Comparison of ENCODE assay signal across 21 cellular contexts in genomic region chr3:100411091-100411982, GRCh38.
"Had no signal": no experiment of that assay in that cellular context is flagged by ENCODE, and none has a peak within 500 bp of the region (broad histone marks: within the 10 kb centered on the region; RNA-seq: fewer than 3 reads in every experiment).

No MANE protein-coding gene starts in this region.

- FAIRE-seq: HTR-8/SVneo, RCC 7860 had no signal

- H3K4me3 ChIP-seq: MG63, SJSA1, SK-N-MC had no signal

- H3K9me3 ChIP-seq: SJSA1 had no signal

- DNase-seq: KBM-7, MG63, NCI-H1092, NCI-H1105 treated with DMSO at 0.1 percent for 48 hours, NCI-H1417 treated with DMSO at 0.1 percent for 48 hours, NCI-H146, NCI-H1694 treated with DMSO at 0.1 percent for 48 hours, NCI-H1930, NCI-H2081, NCI-H2107, NCI-H2227 treated with DMSO at 0.1 percent for 48 hours, NCI-H524, NCI-H526 treated with DMSO at 0.1 percent for 48 hours, NCI-H748 treated with DMSO at 0.1 percent for 48 hours, Right ventricle myocardium superior, RPMI8226, SIG-M5 had no signal

- H3K4me1 ChIP-seq: SJSA1 had no signal

- H3K27me3 ChIP-seq: MG63, SJSA1 had no signal

- H3K27ac ChIP-seq: SJSA1, SK-N-MC had no signal
